ENCODE assay signal across 3 cellular contexts in genomic region chr4:70056534-70056933, GRCh38.
DNase-seq lines count a peak whose midpoint lies in the region; TF ChIP-seq lines count a peak whose summit lies in the region.
"Not testable (repeated sequence)": the region's sequence is repeated elsewhere in the genome, so short reads cannot be mapped to it uniquely, and the experiment has no call there.

No MANE protein-coding gene starts in this region.

- H3K4me3 ChIP-seq in LNCaP clone FGC (ENCODE audit: low read depth, low read length) = not testable (repeated sequence)

- peak; percentile 63 for DNase-seq in LNCaP clone FGC (ENCODE audit: low read depth)

- TF ChIP-seq CTCF in 22Rv1 (IDR thresholded peaks at IDR 0.05); LNCaP clone FGC (IDR thresholded peaks at IDR 0.05; ENCODE audit: control insufficient read depth, extremely low read depth, insufficient read depth); VCaP (conservative IDR thresholded peaks at IDR 0.05): not testable (repeated sequence)

- H3K27ac ChIP-seq in 22Rv1 (peak overlapping the region; percentile 33), VCaP (peak overlapping the region; percentile 75)
